ENCODE assay signal across 18 cellular contexts in the genomic region with DNA sequence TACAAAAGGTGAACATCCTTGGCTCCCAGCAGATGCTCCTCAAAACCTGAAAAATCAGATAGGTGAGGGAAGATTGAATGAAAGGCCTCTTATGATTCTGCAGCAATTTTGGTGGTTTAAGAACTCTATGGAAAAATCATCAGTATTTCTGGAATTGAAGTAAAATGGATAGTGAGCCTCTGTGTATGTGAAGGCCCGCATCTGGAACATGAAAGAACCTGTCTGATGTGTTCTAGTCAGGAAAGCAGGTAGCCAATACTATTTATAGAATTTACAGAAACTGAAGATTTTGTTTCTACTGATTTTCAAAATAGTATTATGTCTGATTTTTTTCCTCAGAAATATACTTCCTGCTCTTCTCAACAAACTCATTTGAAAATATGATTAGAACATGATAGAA. TPM values are rescaled to one million over a fixed set of nuclear protein-coding genes. Genes with fewer than 3 reads are reported as not detected.
DNase-seq lines count a peak whose midpoint lies in the region; ATAC-seq and TF ChIP-seq lines count a peak whose summit lies in the region.
"Had no signal": no experiment of that assay in that cellular context is flagged by ENCODE, and none has a peak within 500 bp of the region (broad histone marks: within the 10 kb centered on the region; RNA-seq: fewer than 3 reads in every experiment).

No MANE protein-coding gene starts in this region.

- TF ChIP-seq CTCF in HFFc6 (IDR thresholded peaks at IDR 0.05) (no peak), gastroesophageal sphincter (IDR thresholded peaks at IDR 0.05) (no peak), ovary (IDR thresholded peaks at IDR 0.05) (no peak)
- TF ChIP-seq CTCF in CD8-positive, alpha-beta T cell (IDR thresholded peaks at IDR 0.05) = no peak

- H3K27me3 Mint-ChIP-seq in HFFc6 (ENCODE audit: insufficient read depth) = peaks cover 7% of the 10 kb centered on the region
- peaks cover 4% of the 10 kb centered on the region for H3K27me3 Mint-ChIP-seq in CD8-positive, alpha-beta T cell (ENCODE audit: low read depth)

- peaks cover 40% of the 10 kb centered on the region for H3K36me3 Mint-ChIP-seq in HFFc6 (ENCODE audit: low read depth)
- no peaks in the 10 kb centered on the region for H3K36me3 Mint-ChIP-seq in CD8-positive, alpha-beta T cell
- H3K36me3 Mint-ChIP-seq: CD4-positive, alpha-beta memory T cell had no signal

- H3K27me3 ChIP-seq in adipocyte (replicated peaks; ENCODE audit: control insufficient read depth, insufficient read depth, low read length) (no peaks in the 10 kb centered on the region), gastroesophageal sphincter (no peaks in the 10 kb centered on the region), ovary (no peaks in the 10 kb centered on the region)
- no peaks in the 10 kb centered on the region for H3K27me3 ChIP-seq in CD8-positive, alpha-beta T cell (ENCODE audit: insufficient read depth, low read length)
- H3K27me3 ChIP-seq: BE2C had no signal

- H3K36me3 ChIP-seq in adipocyte (ENCODE audit: control insufficient read depth, insufficient read depth, low read length, severe bottlenecking) = no peaks in the 10 kb centered on the region
- no peaks in the 10 kb centered on the region for H3K36me3 ChIP-seq in gastroesophageal sphincter
- no peaks in the 10 kb centered on the region for H3K36me3 ChIP-seq in CD8-positive, alpha-beta T cell (ENCODE audit: insufficient read depth, low read length)
- no peaks in the 10 kb centered on the region for H3K36me3 ChIP-seq in ovary

- peak overlapping the region; percentile 86 for H3K27ac Mint-ChIP-seq in HFFc6
- H3K27ac Mint-ChIP-seq in CD8-positive, alpha-beta T cell = no peak overlapping the region

- no peaks in the 10 kb centered on the region for H3K9me3 Mint-ChIP-seq in HFFc6
- H3K9me3 Mint-ChIP-seq in CD8-positive, alpha-beta T cell = peaks cover 4% of the 10 kb centered on the region
- H3K9me3 Mint-ChIP-seq: CD4-positive, alpha-beta memory T cell had no signal

- peak overlapping the region; percentile 12; the same call in 1 of the 2 replicates for H3K4me3 Mint-ChIP-seq in HFFc6
- no peak overlapping the region for H3K4me3 Mint-ChIP-seq in CD8-positive, alpha-beta T cell
- H3K4me3 Mint-ChIP-seq: CD4-positive, alpha-beta memory T cell had no signal

- TF ChIP-seq POLR2A in gastroesophageal sphincter (IDR thresholded peaks at IDR 0.05) (no peak), ovary (IDR thresholded peaks at IDR 0.05) (no peak)

- CTCF ChIA-PET in CD8-positive, alpha-beta T cell (lab: Charles Lee) = no interaction called here

- intact Hi-C loops in CD8-positive, alpha-beta T cell (cut with DNase I, micrococcal nuclease) = no loop called here
- intact Hi-C loops in ovary (cut with DNase I) = no loop called here

- peaks cover 52% of the 10 kb centered on the region for H3K4me1 ChIP-seq in adipocyte (ENCODE audit: control insufficient read depth, insufficient read depth, low read length)
- peaks cover 4 to 91% (median 28%) of the 10 kb centered on the region in 3 donors for H3K4me1 ChIP-seq in gastroesophageal sphincter
- H3K4me1 ChIP-seq in CD8-positive, alpha-beta T cell (ENCODE audit: insufficient read depth, low read length) = no peaks in the 10 kb centered on the region
- peaks cover 6% of the 10 kb centered on the region for H3K4me1 ChIP-seq in ovary (ENCODE audit: insufficient read depth)

- peaks cover 94% of the 10 kb centered on the region for H3K4me1 Mint-ChIP-seq in HFFc6 (ENCODE audit: low read depth)
- no peaks in the 10 kb centered on the region for H3K4me1 Mint-ChIP-seq in CD8-positive, alpha-beta T cell (ENCODE audit: low read depth)

- ATAC-seq in gastroesophageal sphincter (no peak), HG03439 (IDR thresholded peaks at IDR 0.05; ENCODE audit: unreplicated experiment) (no peak)
- no peak for ATAC-seq in CD8-positive, alpha-beta T cell

- no peaks in the 10 kb centered on the region for H3K9me3 ChIP-seq in adipocyte (ENCODE audit: control insufficient read depth, low read length)
- no peaks in the 10 kb centered on the region for H3K9me3 ChIP-seq in gastroesophageal sphincter
- no peaks in the 10 kb centered on the region for H3K9me3 ChIP-seq in CD8-positive, alpha-beta T cell (ENCODE audit: low read length)
- no peaks in the 10 kb centered on the region for H3K9me3 ChIP-seq in ovary
- H3K9me3 ChIP-seq: BE2C had no signal

- POLR2A ChIA-PET in CD8-positive, alpha-beta T cell (lab: Charles Lee) = no interaction called here

- H3K4me3 ChIP-seq in adipocyte (ENCODE audit: low read length) (peak overlapping the region; percentile 67), gastroesophageal sphincter (no peak overlapping the region), skin epidermis (no peak overlapping the region), ovary (no peak overlapping the region)
- no peak overlapping the region for H3K4me3 ChIP-seq in CD8-positive, alpha-beta T cell (ENCODE audit: low read depth, low read length)

- DNase-seq in HFFc6 = no peak
- no peak for DNase-seq in adipocyte (ENCODE audit: low read depth)
- no peak for DNase-seq in CD8-positive, alpha-beta T cell
- DNase-seq in ovary = no peak
- no peak for DNase-seq in stimulated activated CD4-positive, alpha-beta T cell treated with anti-CD3 and anti-CD28 coated beads, Interleukin-2, amount 100 ng/mL, for 24 hours
- DNase-seq: BE2C; CD4-positive, alpha-beta memory T cell; H7; KBM-7; NCI-H1105; NCI-H187; NCI-H2171; NCI-H446 treated with DMSO at 0.1 percent for 48 hours; NCI-H748 treated with DMSO at 0.1 percent for 48 hours; SHP77 treated with DMSO at 0.1 percent for 48 hours had no signal

- peak overlapping the region; percentile 84 for H3K9ac ChIP-seq in adipocyte (ENCODE audit: low read length)

- H3K27ac ChIP-seq in gastroesophageal sphincter (peak overlapping the region; percentile 69 to 88 (median 85)), skin epidermis (peak overlapping the region in 12 of 21 experiments; percentile 3 to 89 (median 26)), ovary (no peak overlapping the region)
- H3K27ac ChIP-seq in CD8-positive, alpha-beta T cell (ENCODE audit: low read depth, low read length) = no peak overlapping the region

- no peak for TF ChIP-seq EP300 in gastroesophageal sphincter (IDR thresholded peaks at IDR 0.05)
- no peak for TF ChIP-seq EP300 in ovary (IDR thresholded peaks at IDR 0.05)

- WGBS in gastroesophageal sphincter (ENCODE audit: low coverage in 1 of 2), 2 donors = 80% methylated on average over 1 of the region's 1 CpG; no CpG with 5 or more reads in 1 of the 2 donors
- WGBS in ovary, 3 donors = 95 to 97% (median 97%) methylated on average over 1 of the region's 1 CpG

RNA-seq across cellular contexts. Expression of a gene that starts 37.3 kb away (rescaled TPM):
- 10 to 100 TPM; 69.9 to 87.2 (median 77.0) TPM for total RNA-seq in HFFc6 (2021; fragmentation: NEBNext Ultra II Directional; extraction: Animal tissue kit (Norgen Biotek cat#: 25700))
- total RNA-seq in gastroesophageal sphincter = 100 to 1,000 TPM in 3 of 4 donors, 10 to 100 TPM in 1; 85.7 to 126 (median 111) TPM
- total RNA-seq in CD8-positive, alpha-beta T cell = not detected
- total RNA-seq in ovary = 10 to 100 TPM; 26.3 to 54.6 (median 45.4) TPM
- 10 to 100 TPM; 13.0 to 31.5 TPM for polyA plus RNA-seq in ovary
- total RNA-seq: CD4-positive, alpha-beta memory T cell had no signal
- polyA plus RNA-seq: CD4-positive, alpha-beta memory T cell had no signal

Comparison
In these comparisons a context has a peak if more than half of its experiments do, and no peak if none do; other contexts are left out.
1. H3K27ac ChIP-seq: peak in gastroesophageal sphincter (4 of 4) and skin epidermis (12 of 21); none in CD8-positive, alpha-beta T cell (single experiment) and ovary (0 of 2).
2. RNA of a gene that starts 37.3 kb away (total RNA-seq): 85.7 to 126 TPM in gastroesophageal sphincter, 69.9 to 87.2 TPM in HFFc6 and 26.3 to 54.6 TPM in ovary; not detected in CD8-positive, alpha-beta T cell; every median in the first group is over 10 times any median in the second.